ENCODE assay signal across 1 cellular context in the genomic region with DNA sequence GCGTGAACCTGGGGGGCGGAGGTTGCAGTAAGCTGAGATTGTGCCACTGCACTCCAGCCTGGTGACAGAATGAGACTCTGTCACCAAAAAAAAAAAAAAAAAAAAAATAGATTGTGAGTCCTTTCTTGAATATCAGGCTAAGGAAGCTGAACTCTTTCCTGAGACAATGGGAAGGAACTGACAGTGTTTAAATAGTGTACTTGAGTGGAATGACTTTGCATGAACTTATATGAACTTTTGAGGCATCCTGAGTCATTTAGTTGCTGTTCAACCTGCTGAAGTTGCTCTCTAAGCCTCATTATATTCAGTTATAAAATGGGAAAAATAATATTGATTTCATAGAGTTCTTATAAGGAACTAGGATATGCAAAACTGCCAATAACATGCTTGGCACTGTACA.
TF ChIP-seq lines count a peak whose summit lies in the region.

No MANE protein-coding gene starts in this region.

TF ChIP-seq in HepG2, 621 proteins besides CTCF, POLR2A, EP300 and RAD21 (continued from another document):
- TF ChIP-seq, protein P1, sequence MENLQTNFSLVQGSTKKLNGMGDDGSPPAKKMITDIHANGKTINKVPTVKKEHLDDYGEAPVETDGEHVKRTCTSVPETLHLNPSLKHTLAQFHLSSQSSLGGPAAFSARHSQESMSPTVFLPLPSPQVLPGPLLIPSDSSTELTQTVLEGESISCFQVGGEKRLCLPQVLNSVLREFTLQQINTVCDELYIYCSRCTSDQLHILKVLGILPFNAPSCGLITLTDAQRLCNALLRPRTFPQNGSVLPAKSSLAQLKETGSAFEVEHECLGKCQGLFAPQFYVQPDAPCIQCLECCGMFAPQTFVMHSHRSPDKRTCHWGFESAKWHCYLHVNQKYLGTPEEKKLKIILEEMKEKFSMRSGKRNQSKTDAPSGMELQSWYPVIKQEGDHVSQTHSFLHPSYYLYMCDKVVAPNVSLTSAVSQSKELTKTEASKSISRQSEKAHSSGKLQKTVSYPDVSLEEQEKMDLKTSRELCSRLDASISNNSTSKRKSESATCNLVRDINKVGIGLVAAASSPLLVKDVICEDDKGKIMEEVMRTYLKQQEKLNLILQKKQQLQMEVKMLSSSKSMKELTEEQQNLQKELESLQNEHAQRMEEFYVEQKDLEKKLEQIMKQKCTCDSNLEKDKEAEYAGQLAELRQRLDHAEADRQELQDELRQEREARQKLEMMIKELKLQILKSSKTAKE (CRISPR knock-in tag; IDR thresholded peaks at IDR 0.05; ENCODE audit: borderline replicate concordance) = no peak
- TF ChIP-seq SP5 (CRISPR knock-in tag; IDR thresholded peaks at IDR 0.05; ENCODE audit: borderline replicate concordance, low read depth) (no peak), ZNF878 (CRISPR knock-in tag; IDR thresholded peaks at IDR 0.05) (no peak), CAMTA2 (CRISPR knock-in tag; IDR thresholded peaks at IDR 0.05; ENCODE audit: borderline replicate concordance) (no peak), ZBTB7A (CRISPR knock-in tag; IDR thresholded peaks at IDR 0.05) (no peak), ZNF33A (CRISPR knock-in tag; IDR thresholded peaks at IDR 0.05; ENCODE audit: borderline replicate concordance) (no peak), ZNF552 (CRISPR knock-in tag; IDR thresholded peaks at IDR 0.05; ENCODE audit: borderline replicate concordance) (no peak)
